In genomic region chr1:111225091-111225490, GRCh38 we compare ENCODE assay signal across 22 cellular contexts. TPM values are rescaled to one million over a fixed set of nuclear protein-coding genes. Genes with fewer than 3 reads are reported as not detected.
DNase-seq lines count a peak whose midpoint lies in the region; ATAC-seq and TF ChIP-seq lines count a peak whose summit lies in the region.
"Had no signal": no experiment of that assay in that cellular context is flagged by ENCODE, and none has a peak within 500 bp of the region (broad histone marks: within the 10 kb centered on the region; RNA-seq: fewer than 3 reads in every experiment).

No MANE protein-coding gene starts in this region.

- H3K4me1 ChIP-seq in DND-41 (ENCODE audit: insufficient read depth, low read length), result peaks cover 98% of the 10 kb centered on the region

- H3K36me3 ChIP-seq in DND-41 (ENCODE audit: insufficient read depth, low read length), result no peaks in the 10 kb centered on the region
- H3K36me3 ChIP-seq: SJCRH30 had no signal

- POLR2A ChIA-PET in CD4-positive, alpha-beta T cell (lab: Charles Lee), result interaction anchor here (0.7 to 22.0 kb wide), 9 partner anchors 9 to 181 kb away, joined by 3 to 756 read pairs (median 10); partner anchors contain the start of gene DENND2D
- POLR2A ChIA-PET in activated CD8-positive, alpha-beta T cell treated with anti-CD3 and anti-CD28 coated beads, Interleukin-2, amount 10 ng/mL, durations not matched to agents 7 days and 5 days (lab: Charles Lee), result interaction anchor here (0.5 to 3.7 kb wide), 4 partner anchors 10 to 283 kb away, joined by 3 to 20 read pairs (median 4); no protein-coding TSS in a partner anchor

- H3K9me3 ChIP-seq in CD4-positive, alpha-beta T cell (ENCODE audit: control insufficient read depth, low read length), result no peaks in the 10 kb centered on the region
- H3K9me3 ChIP-seq in DND-41 (ENCODE audit: insufficient read depth, low read length, severe bottlenecking), result no peaks in the 10 kb centered on the region
- H3K9me3 ChIP-seq: SJCRH30 had no signal

- no peaks in the 10 kb centered on the region for H3K27me3 ChIP-seq in CD4-positive, alpha-beta T cell (ENCODE audit: control insufficient read depth, insufficient read depth, low read length)
- H3K27me3 ChIP-seq in DND-41 (ENCODE audit: insufficient read depth, low read length, poor library complexity), result no peaks in the 10 kb centered on the region
- H3K27me3 ChIP-seq: hepatocyte, SJCRH30 had no signal

- H3K27ac ChIP-seq in CD4-positive, alpha-beta T cell (ENCODE audit: low read depth, low read length), result peak overlapping the region; percentile 26
- peak overlapping the region; percentile 99 for H3K27ac ChIP-seq in DND-41 (ENCODE audit: low read length)
- H3K27ac ChIP-seq: hepatocyte, HL-60, SJCRH30 had no signal

- no peak for ATAC-seq in CD4-positive, alpha-beta T cell (ENCODE audit: poor library complexity)
- ATAC-seq in DND-41 (ENCODE audit: insufficient read depth, low read depth) (no peak), naive B cell (ENCODE audit: low read depth in 2 of 2) (no peak)
- no peak for ATAC-seq in activated CD8-positive, alpha-beta T cell treated with anti-CD3 and anti-CD28 coated beads, Interleukin-2, amount 10 ng/mL, durations not matched to agents 7 days and 5 days
- ATAC-seq: PC-3 had no signal

- intact Hi-C loops in CD4-positive, alpha-beta T cell (cut with DNase I, micrococcal nuclease), result loop anchor here (1.0 to 10.0 kb wide), 4 partner anchors 9 to 440 kb away; partner anchors contain the start of gene CD53 (in 1 of the 2)

- peak overlapping the region; percentile 92 for H3K27ac Mint-ChIP-seq in CD4-positive, alpha-beta T cell
- peak overlapping the region; percentile 92 for H3K27ac Mint-ChIP-seq in activated CD8-positive, alpha-beta T cell treated with anti-CD3 and anti-CD28 coated beads, Interleukin-2, amount 10 ng/mL, durations not matched to agents 7 days and 5 days
- H3K27ac Mint-ChIP-seq in naive B cell, result peak overlapping the region in 5 of 6 donors; percentile 37 to 93 (median 78)
- H3K27ac Mint-ChIP-seq: nephron had no signal

- H4K20me1 ChIP-seq in DND-41 (ENCODE audit: insufficient read depth, low read length), result no peaks in the 10 kb centered on the region

- DNase-seq in CD4-positive, alpha-beta T cell, result no peak
- DNase-seq in DND-41 (no peak), naive B cell (no peak), NOMO-1 (lab: John Stamatoyannopoulos, UW; ENCODE audit: unreplicated experiment in 2 of 2) (no peak), NCI-H1105 (lab: John Stamatoyannopoulos, UW) (no peak), globus pallidus (ENCODE audit: low spot score) (no peak)
- DNase-seq in activated CD8-positive, alpha-beta T cell treated with anti-CD3 and anti-CD28 coated beads, Interleukin-2, amount 10 ng/mL, durations not matched to agents 7 days and 5 days, result no peak
- DNase-seq: activated CD4-positive, alpha-beta T cell treated with anti-CD3 and anti-CD28 coated beads for 1 hour; AML-193; KBM-7; kidney; mammary epithelial cell; NCI-H2081; NCI-H526 treated with DMSO at 0.1 percent for 48 hours; PC-3; SJCRH30; substantia nigra; T1000 had no signal

- peaks cover 4% of the 10 kb centered on the region for H3K36me3 Mint-ChIP-seq in CD4-positive, alpha-beta T cell (ENCODE audit: low read depth)
- H3K36me3 Mint-ChIP-seq in activated CD8-positive, alpha-beta T cell treated with anti-CD3 and anti-CD28 coated beads, Interleukin-2, amount 10 ng/mL, durations not matched to agents 7 days and 5 days (ENCODE audit: low read depth), result peaks cover 12% of the 10 kb centered on the region
- no peaks in the 10 kb centered on the region for H3K36me3 Mint-ChIP-seq in naive B cell

- H3K9me3 Mint-ChIP-seq in CD4-positive, alpha-beta T cell, result no peaks in the 10 kb centered on the region
- H3K9me3 Mint-ChIP-seq in activated CD8-positive, alpha-beta T cell treated with anti-CD3 and anti-CD28 coated beads, Interleukin-2, amount 10 ng/mL, durations not matched to agents 7 days and 5 days (ENCODE audit: insufficient read depth), result no peaks in the 10 kb centered on the region
- H3K9me3 Mint-ChIP-seq in naive B cell, result peaks cover 0 to 4% (median 1%) of the 10 kb centered on the region in 7 donors
- H3K9me3 Mint-ChIP-seq: nephron had no signal

- peak overlapping the region; percentile 14 for H2AFZ ChIP-seq in DND-41 (ENCODE audit: low read depth, low read length)
- H2AFZ ChIP-seq: hepatocyte had no signal

- H3K4me3 ChIP-seq in DND-41 (ENCODE audit: low read depth in 1 of 2, low read length in 2 of 2), result peak overlapping the region in 1 of 2 experiments; percentile 38; a peak in 2 of 4 replicates
- H3K4me3 ChIP-seq: hepatocyte, SJCRH30 had no signal

- CTCF ChIA-PET in CD4-positive, alpha-beta T cell (lab: Charles Lee), result interaction anchor here (1.2 kb wide), 1 partner anchor 9 kb away, joined by 4 read pairs; no protein-coding TSS in a partner anchor
- CTCF ChIA-PET in activated CD8-positive, alpha-beta T cell treated with anti-CD3 and anti-CD28 coated beads, Interleukin-2, amount 10 ng/mL, durations not matched to agents 7 days and 5 days (lab: Charles Lee), result interaction anchor here (0.7 to 16.1 kb wide), 13 partner anchors 8 to 544 kb away, joined by 3 to 528 read pairs (median 5); partner anchors contain the start of gene DENND2D

- H3K4me3 Mint-ChIP-seq in CD4-positive, alpha-beta T cell, result peak overlapping the region; percentile 80
- H3K4me3 Mint-ChIP-seq in activated CD8-positive, alpha-beta T cell treated with anti-CD3 and anti-CD28 coated beads, Interleukin-2, amount 10 ng/mL, durations not matched to agents 7 days and 5 days, result peak overlapping the region; percentile 73
- H3K4me3 Mint-ChIP-seq in naive B cell, result peak overlapping the region in 4 of 8 donors; percentile 4 to 62 (median 26)
- H3K4me3 Mint-ChIP-seq: nephron had no signal

- peak overlapping the region; percentile 66 for H3K9ac ChIP-seq in DND-41 (ENCODE audit: low read depth, low read length)

- H3K27me3 Mint-ChIP-seq in CD4-positive, alpha-beta T cell, result no peaks in the 10 kb centered on the region
- H3K27me3 Mint-ChIP-seq in activated CD8-positive, alpha-beta T cell treated with anti-CD3 and anti-CD28 coated beads, Interleukin-2, amount 10 ng/mL, durations not matched to agents 7 days and 5 days (ENCODE audit: low read depth), result no peaks in the 10 kb centered on the region
- no peaks in the 10 kb centered on the region for H3K27me3 Mint-ChIP-seq in naive B cell

- H3K4me1 Mint-ChIP-seq in CD4-positive, alpha-beta T cell (ENCODE audit: low read depth), result peaks cover 93% of the 10 kb centered on the region
- H3K4me1 Mint-ChIP-seq in activated CD8-positive, alpha-beta T cell treated with anti-CD3 and anti-CD28 coated beads, Interleukin-2, amount 10 ng/mL, durations not matched to agents 7 days and 5 days (ENCODE audit: low read depth), result peaks cover 91% of the 10 kb centered on the region
- H3K4me1 Mint-ChIP-seq in naive B cell, result peaks cover 69 to 90% (median 77%) of the 10 kb centered on the region in 3 donors

- TF ChIP-seq CTCF in CD4-positive, alpha-beta T cell (IDR thresholded peaks at IDR 0.05), result no peak
- no peak for TF ChIP-seq CTCF in DND-41 (IDR thresholded peaks at IDR 0.05; ENCODE audit: borderline replicate concordance, extremely low read depth, low read length, poor library complexity, severe bottlenecking)

- peak overlapping the region; percentile 61 for H3K4me2 ChIP-seq in DND-41 (ENCODE audit: insufficient read depth, low read length)
- H3K4me2 ChIP-seq: hepatocyte had no signal

- peaks cover 55% of the 10 kb centered on the region for H3K79me2 ChIP-seq in DND-41 (ENCODE audit: insufficient read depth, low read length)
- H3K79me2 ChIP-seq: hepatocyte had no signal

RNA-seq across cellular contexts. Expression of gene CHI3L2, which starts 2.4 kb away (rescaled TPM):
- total RNA-seq in CD4-positive, alpha-beta T cell, result 10 to 100 TPM; 13.9 to 15.7 TPM
- 10 to 100 TPM; 23.8 to 27.0 TPM for total RNA-seq in activated CD8-positive, alpha-beta T cell treated with anti-CD3 and anti-CD28 coated beads, Interleukin-2, amount 10 ng/mL, durations not matched to agents 7 days and 5 days
- 100 to 1,000 TPM in 4 of 6 donors, 10 to 100 TPM in 2; 42.6 to 239 (median 159) TPM for polyA plus RNA-seq in naive B cell (ENCODE audit: low read depth in 6 of 6)
- total RNA-seq: astrocyte had no signal

RNA-seq across cellular contexts. Expression of gene DENND2D, which starts 24.6 kb away (rescaled TPM):
- 10 to 100 TPM; 60.7 to 62.0 TPM for total RNA-seq in CD4-positive, alpha-beta T cell
- total RNA-seq in activated CD8-positive, alpha-beta T cell treated with anti-CD3 and anti-CD28 coated beads, Interleukin-2, amount 10 ng/mL, durations not matched to agents 7 days and 5 days, result 100 to 1,000 TPM; 262 to 275 TPM
- polyA plus RNA-seq in naive B cell (ENCODE audit: low read depth in 6 of 6), result 100 to 1,000 TPM in 2 of 6 donors, 10 to 100 TPM in 4; 60.2 to 124 (median 82.6) TPM
- total RNA-seq: SJCRH30 had no signal

Comparison
In these comparisons a context has a peak if more than half of its experiments do, and no peak if none do; other contexts are left out.
1. RNA of gene DENND2D, which starts 24.6 kb away (total RNA-seq): 262 to 275 TPM in activated CD8-positive, alpha-beta T cell treated with anti-CD3 and anti-CD28 coated beads, Interleukin-2, amount 10 ng/mL, durations not matched to agents 7 days and 5 days; 60.7 to 62.0 TPM in CD4-positive, alpha-beta T cell; every median in the first group is over 4 times any median in the second.
2. Peak in every context shown above with its lines, with median percentiles within 50 percentile points of each other: H3K27ac Mint-ChIP-seq.